ENCODE assay signal across 13 cellular contexts in the genomic region with DNA sequence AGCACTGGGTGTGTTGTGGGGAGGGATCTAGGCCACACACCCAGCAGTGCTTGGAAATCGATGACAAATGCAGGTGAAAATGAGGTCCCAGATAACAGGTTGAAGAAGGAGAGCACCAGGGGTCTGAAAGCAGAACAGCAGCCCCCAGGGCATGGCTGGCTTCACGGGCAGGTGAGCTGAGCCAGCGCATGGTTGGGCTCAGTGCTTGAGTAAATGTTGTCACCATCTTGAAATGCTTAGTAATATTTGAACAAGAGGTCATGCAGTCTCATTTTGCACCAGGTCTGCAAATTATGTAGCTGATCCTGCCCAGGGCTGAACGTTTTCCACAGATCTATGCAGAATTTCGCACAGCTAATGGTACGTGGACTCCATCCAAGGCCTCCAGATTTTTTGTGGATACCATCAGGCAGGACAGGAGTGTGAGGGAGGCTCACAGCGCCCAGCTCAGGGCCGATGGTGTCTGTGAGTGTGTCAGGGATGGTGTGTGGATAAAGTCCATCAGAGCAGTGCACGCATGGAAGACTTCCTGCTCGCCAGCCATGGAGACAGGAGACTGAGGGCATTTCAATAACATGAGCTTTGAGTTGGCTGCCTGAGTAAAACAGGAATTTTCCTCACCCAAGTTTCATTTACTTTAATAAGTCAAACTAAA. TPM values are rescaled to one million over a fixed set of nuclear protein-coding genes. Genes with fewer than 3 reads are reported as not detected.
DNase-seq lines count a peak whose midpoint lies in the region; TF ChIP-seq lines count a peak whose summit lies in the region.
"Had no signal": no experiment of that assay in that cellular context is flagged by ENCODE, and none has a peak within 500 bp of the region (broad histone marks: within the 10 kb centered on the region; RNA-seq: fewer than 3 reads in every experiment).

No MANE protein-coding gene starts in this region.

- peaks cover 28% of the 10 kb centered on the region for H3K27me3 Mint-ChIP-seq in activated CD4-positive, alpha-beta T cell treated with anti-CD3 and anti-CD28 coated beads, Interleukin-2, amount 10 ng/mL, durations not matched to agents 7 days and 5 days
- H3K27me3 Mint-ChIP-seq in chondrocyte (ENCODE audit: low read depth): peaks cover 4% of the 10 kb centered on the region

- H3K27ac Mint-ChIP-seq in activated CD4-positive, alpha-beta T cell treated with anti-CD3 and anti-CD28 coated beads, Interleukin-2, amount 10 ng/mL, durations not matched to agents 7 days and 5 days: peak overlapping the region; percentile 31
- peak overlapping the region; percentile 12 for H3K27ac Mint-ChIP-seq in chondrocyte (ENCODE audit: unreplicated experiment)
- H3K27ac Mint-ChIP-seq: mesothelial cell of epicardium had no signal

- WGBS in spleen, 5 donors: 86 to 90% (median 88%) methylated on average over 10 of the region's 10 CpGs
- WGBS in lower leg skin, 2 donors: 82 to 84% methylated on average over 10 of the region's 10 CpGs

- no peaks in the 10 kb centered on the region for H3K27me3 ChIP-seq in MG63
- peaks cover 0 to 23% (median 0%) of the 10 kb centered on the region in 7 donors for H3K27me3 ChIP-seq in spleen (replicated peaks in 1 of 7)
- H3K27me3 ChIP-seq: breast epithelium, right atrium auricular region, thyroid gland had no signal

- H3K27ac ChIP-seq in spleen: peak overlapping the region in 5 of 8 donors; percentile 35 to 91 (median 83)
- H3K27ac ChIP-seq: right atrium auricular region, thyroid gland had no signal

- POLR2A ChIA-PET in activated CD4-positive, alpha-beta T cell treated with anti-CD3 and anti-CD28 coated beads, Interleukin-2, amount 10 ng/mL, durations not matched to agents 7 days and 5 days (lab: Charles Lee): no interaction called here

- H3K36me3 ChIP-seq in MG63 (no peaks in the 10 kb centered on the region), spleen (no peaks in the 10 kb centered on the region)
- H3K36me3 ChIP-seq: breast epithelium, right atrium auricular region, thyroid gland had no signal

- H3K9me3 ChIP-seq in MG63 (no peaks in the 10 kb centered on the region), spleen (no peaks in the 10 kb centered on the region)
- H3K9me3 ChIP-seq: breast epithelium, right atrium auricular region, thyroid gland had no signal

- CTCF ChIA-PET in activated CD4-positive, alpha-beta T cell treated with anti-CD3 and anti-CD28 coated beads, Interleukin-2, amount 10 ng/mL, durations not matched to agents 7 days and 5 days (lab: Charles Lee): interaction anchor here (1.0 to 2.6 kb wide), 4 partner anchors 8 to 65 kb away, joined by 3 to 12 read pairs (median 6); no protein-coding TSS in a partner anchor

- DNase-seq in activated CD4-positive, alpha-beta T cell treated with anti-CD3 and anti-CD28 coated beads, Interleukin-2, amount 10 ng/mL, durations not matched to agents 7 days and 5 days: no peak
- no peak for DNase-seq in activated CD4-positive, alpha-beta T cell treated with anti-CD3 and anti-CD28 coated beads for 4 hours
- peak; percentile 41 for DNase-seq in MG63
- DNase-seq in chondrocyte (ENCODE audit: low spot score): no peak
- DNase-seq in spleen: no peak
- no peak for DNase-seq in lower leg skin (ENCODE audit: low spot score in 2 of 2)
- DNase-seq in posterior cingulate gyrus: no peak
- DNase-seq in SW480 (ENCODE audit: low spot score): no peak
- DNase-seq: NCI-H1436, thyroid gland had no signal

- no peak overlapping the region for H3K4me3 Mint-ChIP-seq in activated CD4-positive, alpha-beta T cell treated with anti-CD3 and anti-CD28 coated beads, Interleukin-2, amount 10 ng/mL, durations not matched to agents 7 days and 5 days
- H3K4me3 Mint-ChIP-seq in chondrocyte (ENCODE audit: unreplicated experiment): no peak overlapping the region
- H3K4me3 Mint-ChIP-seq: mesothelial cell of epicardium had no signal

- H3K4me1 Mint-ChIP-seq in activated CD4-positive, alpha-beta T cell treated with anti-CD3 and anti-CD28 coated beads, Interleukin-2, amount 10 ng/mL, durations not matched to agents 7 days and 5 days: peaks cover 23% of the 10 kb centered on the region
- H3K4me1 Mint-ChIP-seq in chondrocyte (ENCODE audit: low read depth): peaks cover 43% of the 10 kb centered on the region

- TF ChIP-seq POLR2A in spleen (IDR thresholded peaks at IDR 0.05): no peak
- no peak for TF ChIP-seq POLR2A in lower leg skin (IDR thresholded peaks at IDR 0.05)

- H3K36me3 Mint-ChIP-seq in activated CD4-positive, alpha-beta T cell treated with anti-CD3 and anti-CD28 coated beads, Interleukin-2, amount 10 ng/mL, durations not matched to agents 7 days and 5 days (ENCODE audit: low read depth): no peaks in the 10 kb centered on the region
- H3K36me3 Mint-ChIP-seq in chondrocyte (ENCODE audit: low read depth): no peaks in the 10 kb centered on the region

- H3K4me1 ChIP-seq in spleen: peaks cover 10 to 62% (median 32%) of the 10 kb centered on the region in 6 donors

- TF ChIP-seq CTCF in chondrocyte (IDR thresholded peaks at IDR 0.05): no peak
- no peak for TF ChIP-seq CTCF in spleen (IDR thresholded peaks at IDR 0.05 in 8 of 11, conservative IDR thresholded peaks at IDR 0.05 in 3 of 11)
- TF ChIP-seq CTCF in lower leg skin (IDR thresholded peaks at IDR 0.05): no peak

- intact Hi-C loops in spleen (cut with DNase I; ENCODE audit: low total_unique reads): no loop called here
- intact Hi-C loops in lower leg skin (cut with DNase I; ENCODE audit: low total_unique reads): no loop called here
- intact Hi-C loops in posterior cingulate gyrus (cut with DNase I): no loop called here

- H3K4me3 ChIP-seq in MG63 (no peak overlapping the region), spleen (no peak overlapping the region), lower leg skin (ENCODE audit: low read depth, poor library complexity, severe bottlenecking) (no peak overlapping the region)
- H3K4me3 ChIP-seq: breast epithelium, right atrium auricular region, thyroid gland had no signal

- H3K9me3 Mint-ChIP-seq in activated CD4-positive, alpha-beta T cell treated with anti-CD3 and anti-CD28 coated beads, Interleukin-2, amount 10 ng/mL, durations not matched to agents 7 days and 5 days: peaks cover 7% of the 10 kb centered on the region
- no peaks in the 10 kb centered on the region for H3K9me3 Mint-ChIP-seq in chondrocyte (ENCODE audit: low read depth)

RNA-seq across cellular contexts. Expression of a gene that starts 53.1 kb away (rescaled TPM):
- 10 to 100 TPM in 1 of 2 experiments, 1 to 10 TPM in 1; 9.4 to 10.7 TPM for total RNA-seq in activated CD4-positive, alpha-beta T cell treated with anti-CD3 and anti-CD28 coated beads, Interleukin-2, amount 10 ng/mL, durations not matched to agents 7 days and 5 days
- total RNA-seq in MG63 (2014; rRNA removed; shearing (Covaris generic); ENCODE audit: low replicate concordance): 44.2 and 51.4 TPM in 2 replicates
- total RNA-seq in chondrocyte (31.7 to 47.1 TPM (median 43.9 TPM) in 3 replicates), spleen (10 to 100 TPM; 29.0 to 42.5 (median 36.1) TPM), lower leg skin (10 to 100 TPM; 37.4 to 59.5 (median 46.7) TPM)
- 10 to 100 TPM; 18.9 to 22.1 (median 20.8) TPM for polyA plus RNA-seq in spleen
